Comparison of ENCODE assay signal across 1 cellular context in genomic region chr9:8719833-8720486, GRCh38.
TF ChIP-seq lines count a peak whose summit lies in the region.

No MANE protein-coding gene starts in this region.

TF ChIP-seq in IMR-90, 13 proteins besides CTCF, POLR2A, EP300 and RAD21 (continued from another document):
- TF ChIP-seq USF2 (IDR thresholded peaks at IDR 0.05; ENCODE audit: low read depth, low read length) (no peak), RFX5 (IDR thresholded peaks at IDR 0.05; ENCODE audit: low read depth, low read length) (no peak), MXI1 (IDR thresholded peaks at IDR 0.05; ENCODE audit: borderline replicate concordance, low read depth, low read length) (no peak), RCOR1 (IDR thresholded peaks at IDR 0.05; ENCODE audit: insufficient replicate concordance, low read length) (no peak)
